ENCODE assay signal across 1 cellular context in genomic region chr11:107051332-107051731, GRCh38. TPM values are rescaled to one million over a fixed set of nuclear protein-coding genes. Genes with fewer than 3 reads are reported as not detected.
"Had no signal": no experiment of that assay in that cellular context is flagged by ENCODE, and none has a peak within 500 bp of the region (broad histone marks: within the 10 kb centered on the region; RNA-seq: fewer than 3 reads in every experiment).

No MANE protein-coding gene starts in this region.

RNA-seq across cellular contexts. Expression of gene GUCY1A2, which starts 33.1 kb away (rescaled TPM):
- total RNA-seq: LHCN-M2 had no signal
